ENCODE assay signal across 1 cellular context in the genomic region with DNA sequence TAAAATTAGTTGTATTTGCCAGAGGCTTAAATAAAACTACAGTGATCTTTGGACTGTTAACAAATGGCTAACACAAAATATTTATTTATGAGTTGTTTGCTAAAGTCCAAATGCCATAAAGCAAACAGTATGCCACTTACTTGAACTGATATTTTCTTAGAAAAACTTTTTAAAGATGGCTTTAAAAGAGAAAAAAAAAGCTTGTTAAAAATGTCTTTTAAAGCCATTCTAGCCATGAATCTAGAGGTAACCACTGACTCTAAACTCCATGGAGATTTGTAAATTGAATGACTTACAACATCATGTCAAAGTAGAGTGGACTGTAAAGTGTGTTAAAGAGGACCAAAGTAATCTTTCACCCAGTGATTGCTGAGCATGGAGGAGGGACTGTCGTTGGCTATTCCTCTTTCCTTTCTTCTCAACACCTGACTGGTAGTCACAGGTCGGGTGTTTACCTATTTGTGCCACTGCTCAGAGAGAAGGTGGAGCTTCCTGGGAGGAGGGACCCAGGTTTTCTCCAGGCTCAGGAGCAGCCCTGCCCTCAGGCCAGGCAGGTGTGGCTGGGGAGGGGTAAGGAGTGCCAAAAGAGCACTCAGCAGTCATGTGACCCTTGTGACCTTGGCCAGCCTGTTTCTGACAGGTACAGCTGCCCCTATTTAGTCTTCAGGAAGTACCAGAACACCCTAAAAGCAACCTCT.
TF ChIP-seq lines count a peak whose summit lies in the region.

No MANE protein-coding gene starts in this region.

TF ChIP-seq in HepG2, 621 proteins besides CTCF, POLR2A, EP300 and RAD21 (continued from another document and continues in another):
- TF ChIP-seq TBX3 (IDR thresholded peaks at IDR 0.05; ENCODE audit: borderline replicate concordance) (peak; percentile 30; the same call in 1 of the 2 replicates), ZNF569 (CRISPR knock-in tag; IDR thresholded peaks at IDR 0.05; ENCODE audit: borderline replicate concordance) (no peak), MTA3 (CRISPR knock-in tag; IDR thresholded peaks at IDR 0.05) (no peak), MATR3 (CRISPR knock-in tag; IDR thresholded peaks at IDR 0.05) (no peak), ZNF234 (CRISPR knock-in tag; conservative IDR thresholded peaks at IDR 0.05) (no peak), RBFOX2 (IDR thresholded peaks at IDR 0.05; ENCODE audit: low read depth, low read length) (no peak), CBX1 (IDR thresholded peaks at IDR 0.05; ENCODE audit: low read depth) (no peak), SMAD9 (CRISPR knock-in tag; IDR thresholded peaks at IDR 0.05) (no peak), ZNF543 (CRISPR knock-in tag; IDR thresholded peaks at IDR 0.05) (no peak), MED1 (CRISPR knock-in tag; IDR thresholded peaks at IDR 0.05) (peak; percentile 78; the same call in 1 of the 2 replicates), NCOR1 (IDR thresholded peaks at IDR 0.05; ENCODE audit: borderline replicate concordance, low read length) (peak; percentile 84), RFX5 (IDR thresholded peaks at IDR 0.05; ENCODE audit: low read depth, low read length) (peak; percentile 92), ZNF550 (CRISPR knock-in tag; IDR thresholded peaks at IDR 0.05; ENCODE audit: borderline replicate concordance) (no peak), POLR2G (IDR thresholded peaks at IDR 0.05; ENCODE audit: low read depth, low read length) (peak; percentile 46), SIN3A (IDR thresholded peaks at IDR 0.05; ENCODE audit: borderline replicate concordance, low read depth, low read length) (peak; percentile 53; the same call in 1 of the 2 replicates), ZNF589 (CRISPR knock-in tag; conservative IDR thresholded peaks at IDR 0.05) (no peak), ZNF12 (CRISPR knock-in tag; IDR thresholded peaks at IDR 0.05) (no peak), GATAD2A (CRISPR knock-in tag; IDR thresholded peaks at IDR 0.05) (peak; percentile 40; the same call in 1 of the 2 replicates), ZC3H13 (CRISPR knock-in tag; IDR thresholded peaks at IDR 0.05) (no peak), YEATS2 (CRISPR knock-in tag; IDR thresholded peaks at IDR 0.05; ENCODE audit: borderline replicate concordance) (no peak), ZNF614 (CRISPR knock-in tag; IDR thresholded peaks at IDR 0.05; ENCODE audit: borderline replicate concordance) (no peak), RFX3 (CRISPR knock-in tag; IDR thresholded peaks at IDR 0.05) (no peak), RARG (CRISPR knock-in tag; IDR thresholded peaks at IDR 0.05; ENCODE audit: low read depth) (no peak), ZNF292 (CRISPR knock-in tag; IDR thresholded peaks at IDR 0.05; ENCODE audit: borderline replicate concordance, low read depth) (peak; percentile 60; the same call in 1 of the 2 replicates), GATAD1 (CRISPR knock-in tag; IDR thresholded peaks at IDR 0.05) (no peak), NFKB2 (CRISPR knock-in tag; IDR thresholded peaks at IDR 0.05; ENCODE audit: borderline replicate concordance) (no peak), RFX1 (IDR thresholded peaks at IDR 0.05) (no peak), RAD51 (IDR thresholded peaks at IDR 0.05; ENCODE audit: borderline replicate concordance) (no peak; the same call in 1 of the 2 replicates), ZSCAN21 (CRISPR knock-in tag; IDR thresholded peaks at IDR 0.05; ENCODE audit: borderline replicate concordance) (no peak)
- TF ChIP-seq, protein P1, sequence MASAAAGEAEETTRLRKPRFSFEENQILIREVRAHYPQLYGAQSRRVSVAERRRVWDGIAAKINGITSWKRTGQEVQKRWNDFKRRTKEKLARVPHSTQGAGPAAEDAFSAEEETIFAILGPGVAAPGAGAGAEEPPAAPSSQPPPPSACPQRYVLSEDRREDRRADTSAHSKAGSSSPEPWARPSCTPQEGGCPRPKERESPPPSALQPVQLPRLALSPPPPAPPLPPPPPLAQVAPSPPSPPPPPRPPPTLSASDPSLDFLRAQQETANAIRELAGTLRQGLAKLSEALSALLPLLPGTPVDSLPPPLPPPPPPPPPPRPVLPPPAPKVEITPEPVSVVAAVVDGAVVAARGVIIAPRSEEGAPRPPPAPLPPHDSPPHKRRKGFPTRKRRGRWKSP (CRISPR knock-in tag; IDR thresholded peaks at IDR 0.05), result no peak
- TF ChIP-seq, protein P2, sequence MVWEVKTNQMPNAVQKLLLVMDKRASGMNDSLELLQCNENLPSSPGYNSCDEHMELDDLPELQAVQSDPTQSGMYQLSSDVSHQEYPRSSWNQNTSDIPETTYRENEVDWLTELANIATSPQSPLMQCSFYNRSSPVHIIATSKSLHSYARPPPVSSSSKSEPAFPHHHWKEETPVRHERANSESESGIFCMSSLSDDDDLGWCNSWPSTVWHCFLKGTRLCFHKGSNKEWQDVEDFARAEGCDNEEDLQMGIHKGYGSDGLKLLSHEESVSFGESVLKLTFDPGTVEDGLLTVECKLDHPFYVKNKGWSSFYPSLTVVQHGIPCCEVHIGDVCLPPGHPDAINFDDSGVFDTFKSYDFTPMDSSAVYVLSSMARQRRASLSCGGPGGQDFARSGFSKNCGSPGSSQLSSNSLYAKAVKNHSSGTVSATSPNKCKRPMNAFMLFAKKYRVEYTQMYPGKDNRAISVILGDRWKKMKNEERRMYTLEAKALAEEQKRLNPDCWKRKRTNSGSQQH (CRISPR knock-in tag; IDR thresholded peaks at IDR 0.05; ENCODE audit: low read depth), result 0 out of 2 replicates have a peak, but pooled peaks have one; percentile 25
- TF ChIP-seq, protein P3, sequence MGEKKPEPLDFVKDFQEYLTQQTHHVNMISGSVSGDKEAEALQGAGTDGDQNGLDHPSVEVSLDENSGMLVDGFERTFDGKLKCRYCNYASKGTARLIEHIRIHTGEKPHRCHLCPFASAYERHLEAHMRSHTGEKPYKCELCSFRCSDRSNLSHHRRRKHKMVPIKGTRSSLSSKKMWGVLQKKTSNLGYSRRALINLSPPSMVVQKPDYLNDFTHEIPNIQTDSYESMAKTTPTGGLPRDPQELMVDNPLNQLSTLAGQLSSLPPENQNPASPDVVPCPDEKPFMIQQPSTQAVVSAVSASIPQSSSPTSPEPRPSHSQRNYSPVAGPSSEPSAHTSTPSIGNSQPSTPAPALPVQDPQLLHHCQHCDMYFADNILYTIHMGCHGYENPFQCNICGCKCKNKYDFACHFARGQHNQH (CRISPR knock-in tag; IDR thresholded peaks at IDR 0.05), result 0 out of 2 replicates have a peak, but pooled peaks have one; percentile 74
- TF ChIP-seq, protein P4, sequence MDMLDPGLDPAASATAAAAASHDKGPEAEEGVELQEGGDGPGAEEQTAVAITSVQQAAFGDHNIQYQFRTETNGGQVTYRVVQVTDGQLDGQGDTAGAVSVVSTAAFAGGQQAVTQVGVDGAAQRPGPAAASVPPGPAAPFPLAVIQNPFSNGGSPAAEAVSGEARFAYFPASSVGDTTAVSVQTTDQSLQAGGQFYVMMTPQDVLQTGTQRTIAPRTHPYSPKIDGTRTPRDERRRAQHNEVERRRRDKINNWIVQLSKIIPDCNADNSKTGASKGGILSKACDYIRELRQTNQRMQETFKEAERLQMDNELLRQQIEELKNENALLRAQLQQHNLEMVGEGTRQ (IDR thresholded peaks at IDR 0.05; ENCODE audit: low read depth, low read length), result no peak
- TF ChIP-seq, protein P4 (CRISPR knock-in tag; IDR thresholded peaks at IDR 0.05; ENCODE audit: borderline replicate concordance), result peak; percentile 74; the same call in 1 of the 2 replicates
- TF ChIP-seq, protein P5, sequence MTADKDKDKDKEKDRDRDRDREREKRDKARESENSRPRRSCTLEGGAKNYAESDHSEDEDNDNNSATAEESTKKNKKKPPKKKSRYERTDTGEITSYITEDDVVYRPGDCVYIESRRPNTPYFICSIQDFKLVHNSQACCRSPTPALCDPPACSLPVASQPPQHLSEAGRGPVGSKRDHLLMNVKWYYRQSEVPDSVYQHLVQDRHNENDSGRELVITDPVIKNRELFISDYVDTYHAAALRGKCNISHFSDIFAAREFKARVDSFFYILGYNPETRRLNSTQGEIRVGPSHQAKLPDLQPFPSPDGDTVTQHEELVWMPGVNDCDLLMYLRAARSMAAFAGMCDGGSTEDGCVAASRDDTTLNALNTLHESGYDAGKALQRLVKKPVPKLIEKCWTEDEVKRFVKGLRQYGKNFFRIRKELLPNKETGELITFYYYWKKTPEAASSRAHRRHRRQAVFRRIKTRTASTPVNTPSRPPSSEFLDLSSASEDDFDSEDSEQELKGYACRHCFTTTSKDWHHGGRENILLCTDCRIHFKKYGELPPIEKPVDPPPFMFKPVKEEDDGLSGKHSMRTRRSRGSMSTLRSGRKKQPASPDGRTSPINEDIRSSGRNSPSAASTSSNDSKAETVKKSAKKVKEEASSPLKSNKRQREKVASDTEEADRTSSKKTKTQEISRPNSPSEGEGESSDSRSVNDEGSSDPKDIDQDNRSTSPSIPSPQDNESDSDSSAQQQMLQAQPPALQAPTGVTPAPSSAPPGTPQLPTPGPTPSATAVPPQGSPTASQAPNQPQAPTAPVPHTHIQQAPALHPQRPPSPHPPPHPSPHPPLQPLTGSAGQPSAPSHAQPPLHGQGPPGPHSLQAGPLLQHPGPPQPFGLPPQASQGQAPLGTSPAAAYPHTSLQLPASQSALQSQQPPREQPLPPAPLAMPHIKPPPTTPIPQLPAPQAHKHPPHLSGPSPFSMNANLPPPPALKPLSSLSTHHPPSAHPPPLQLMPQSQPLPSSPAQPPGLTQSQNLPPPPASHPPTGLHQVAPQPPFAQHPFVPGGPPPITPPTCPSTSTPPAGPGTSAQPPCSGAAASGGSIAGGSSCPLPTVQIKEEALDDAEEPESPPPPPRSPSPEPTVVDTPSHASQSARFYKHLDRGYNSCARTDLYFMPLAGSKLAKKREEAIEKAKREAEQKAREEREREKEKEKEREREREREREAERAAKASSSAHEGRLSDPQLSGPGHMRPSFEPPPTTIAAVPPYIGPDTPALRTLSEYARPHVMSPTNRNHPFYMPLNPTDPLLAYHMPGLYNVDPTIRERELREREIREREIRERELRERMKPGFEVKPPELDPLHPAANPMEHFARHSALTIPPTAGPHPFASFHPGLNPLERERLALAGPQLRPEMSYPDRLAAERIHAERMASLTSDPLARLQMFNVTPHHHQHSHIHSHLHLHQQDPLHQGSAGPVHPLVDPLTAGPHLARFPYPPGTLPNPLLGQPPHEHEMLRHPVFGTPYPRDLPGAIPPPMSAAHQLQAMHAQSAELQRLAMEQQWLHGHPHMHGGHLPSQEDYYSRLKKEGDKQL (CRISPR knock-in tag; IDR thresholded peaks at IDR 0.05; ENCODE audit: low read depth), result no peak
- TF ChIP-seq, protein P6, sequence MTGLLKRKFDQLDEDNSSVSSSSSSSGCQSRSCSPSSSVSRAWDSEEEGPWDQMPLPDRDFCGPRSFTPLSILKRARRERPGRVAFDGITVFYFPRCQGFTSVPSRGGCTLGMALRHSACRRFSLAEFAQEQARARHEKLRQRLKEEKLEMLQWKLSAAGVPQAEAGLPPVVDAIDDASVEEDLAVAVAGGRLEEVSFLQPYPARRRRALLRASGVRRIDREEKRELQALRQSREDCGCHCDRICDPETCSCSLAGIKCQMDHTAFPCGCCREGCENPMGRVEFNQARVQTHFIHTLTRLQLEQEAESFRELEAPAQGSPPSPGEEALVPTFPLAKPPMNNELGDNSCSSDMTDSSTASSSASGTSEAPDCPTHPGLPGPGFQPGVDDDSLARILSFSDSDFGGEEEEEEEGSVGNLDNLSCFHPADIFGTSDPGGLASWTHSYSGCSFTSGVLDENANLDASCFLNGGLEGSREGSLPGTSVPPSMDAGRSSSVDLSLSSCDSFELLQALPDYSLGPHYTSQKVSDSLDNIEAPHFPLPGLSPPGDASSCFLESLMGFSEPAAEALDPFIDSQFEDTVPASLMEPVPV (CRISPR knock-in tag; IDR thresholded peaks at IDR 0.05), result no peak
- TF ChIP-seq, protein P7, sequence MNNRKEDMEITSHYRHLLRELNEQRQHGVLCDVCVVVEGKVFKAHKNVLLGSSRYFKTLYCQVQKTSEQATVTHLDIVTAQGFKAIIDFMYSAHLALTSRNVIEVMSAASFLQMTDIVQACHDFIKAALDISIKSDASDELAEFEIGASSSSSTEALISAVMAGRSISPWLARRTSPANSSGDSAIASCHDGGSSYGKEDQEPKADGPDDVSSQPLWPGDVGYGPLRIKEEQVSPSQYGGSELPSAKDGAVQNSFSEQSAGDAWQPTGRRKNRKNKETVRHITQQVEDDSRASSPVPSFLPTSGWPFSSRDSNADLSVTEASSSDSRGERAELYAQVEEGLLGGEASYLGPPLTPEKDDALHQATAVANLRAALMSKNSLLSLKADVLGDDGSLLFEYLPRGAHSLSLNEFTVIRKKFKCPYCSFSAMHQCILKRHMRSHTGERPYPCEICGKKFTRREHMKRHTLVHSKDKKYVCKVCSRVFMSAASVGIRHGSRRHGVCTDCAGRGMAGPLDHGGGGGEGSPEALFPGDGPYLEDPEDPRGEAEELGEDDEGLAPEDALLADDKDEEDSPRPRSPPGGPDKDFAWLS (CRISPR knock-in tag; IDR thresholded peaks at IDR 0.05; ENCODE audit: borderline replicate concordance), result no peak
- TF ChIP-seq, protein P8, sequence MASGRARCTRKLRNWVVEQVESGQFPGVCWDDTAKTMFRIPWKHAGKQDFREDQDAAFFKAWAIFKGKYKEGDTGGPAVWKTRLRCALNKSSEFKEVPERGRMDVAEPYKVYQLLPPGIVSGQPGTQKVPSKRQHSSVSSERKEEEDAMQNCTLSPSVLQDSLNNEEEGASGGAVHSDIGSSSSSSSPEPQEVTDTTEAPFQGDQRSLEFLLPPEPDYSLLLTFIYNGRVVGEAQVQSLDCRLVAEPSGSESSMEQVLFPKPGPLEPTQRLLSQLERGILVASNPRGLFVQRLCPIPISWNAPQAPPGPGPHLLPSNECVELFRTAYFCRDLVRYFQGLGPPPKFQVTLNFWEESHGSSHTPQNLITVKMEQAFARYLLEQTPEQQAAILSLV (CRISPR knock-in tag; IDR thresholded peaks at IDR 0.05; ENCODE audit: borderline replicate concordance), result no peak
- TF ChIP-seq, protein P9, sequence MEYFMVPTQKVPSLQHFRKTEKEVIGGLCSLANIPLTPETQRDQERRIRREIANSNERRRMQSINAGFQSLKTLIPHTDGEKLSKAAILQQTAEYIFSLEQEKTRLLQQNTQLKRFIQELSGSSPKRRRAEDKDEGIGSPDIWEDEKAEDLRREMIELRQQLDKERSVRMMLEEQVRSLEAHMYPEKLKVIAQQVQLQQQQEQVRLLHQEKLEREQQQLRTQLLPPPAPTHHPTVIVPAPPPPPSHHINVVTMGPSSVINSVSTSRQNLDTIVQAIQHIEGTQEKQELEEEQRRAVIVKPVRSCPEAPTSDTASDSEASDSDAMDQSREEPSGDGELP (IDR thresholded peaks at IDR 0.05; ENCODE audit: borderline replicate concordance, low read depth), result peak; percentile 72; the same call in 1 of the 2 replicates
- TF ChIP-seq, protein P10, sequence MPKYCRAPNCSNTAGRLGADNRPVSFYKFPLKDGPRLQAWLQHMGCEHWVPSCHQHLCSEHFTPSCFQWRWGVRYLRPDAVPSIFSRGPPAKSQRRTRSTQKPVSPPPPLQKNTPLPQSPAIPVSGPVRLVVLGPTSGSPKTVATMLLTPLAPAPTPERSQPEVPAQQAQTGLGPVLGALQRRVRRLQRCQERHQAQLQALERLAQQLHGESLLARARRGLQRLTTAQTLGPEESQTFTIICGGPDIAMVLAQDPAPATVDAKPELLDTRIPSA (CRISPR knock-in tag; IDR thresholded peaks at IDR 0.05; ENCODE audit: borderline replicate concordance), result no peak
